8 cellular contexts compared by ENCODE assay signal in genomic region chr2:74653985-74654882, GRCh38. TPM values are rescaled to one million over a fixed set of nuclear protein-coding genes. Genes with fewer than 3 reads are reported as not detected.
DNase-seq lines count a peak whose midpoint lies in the region; ATAC-seq, FAIRE-seq and TF ChIP-seq lines count a peak whose summit lies in the region.

TSS of gene SEMA4F (plus strand) at chr2:74654247. CDS start at chr2:74654377, 130 bp downstream.

- DNase-seq in GM12892 (ENCODE audit: insufficient read length) = peak; percentile 94
- peak; percentile 97 for DNase-seq in NCI-H1436 (lab: John Stamatoyannopoulos, UW)
- peak; percentile 91 for DNase-seq in T follicular helper cell (ENCODE audit: low read depth)
- peak; percentile 89 for DNase-seq in amniotic epithelial cell (ENCODE audit: low read depth)
- peak; percentile 95 to 97 for DNase-seq in heart right ventricle
- peak; percentile 98 for DNase-seq in posterior vena cava (ENCODE audit: low spot score)
- DNase-seq in upper lobe of right lung = peak; percentile 98

- FAIRE-seq in GM12892 (lab: Jason Lieb, UNC) = peak; percentile 95

- WGBS in heart right ventricle, 2 donors = 1% methylated on average over 67 to 79 of the region's 79 CpGs

- ATAC-seq in HG02840 (IDR thresholded peaks at IDR 0.05; ENCODE audit: low FRiP score, unreplicated experiment) (peak; percentile 99), heart right ventricle (peak; percentile 99 to 100 (median 100)), upper lobe of right lung (peak; percentile 99)

- peak within 1 kb of the TSS; percentile 21 to 89 (median 74) for H3K4me3 ChIP-seq in heart right ventricle
- peak within 1 kb of the TSS; percentile 69 for H3K4me3 ChIP-seq in upper lobe of right lung

- peaks cover 0 to 16% (median 5%) of the 10 kb centered on the region in 7 donors for H3K27me3 ChIP-seq in heart right ventricle
- H3K27me3 ChIP-seq in upper lobe of right lung = peaks cover 3% of the 10 kb centered on the region

- H3K36me3 ChIP-seq in heart right ventricle (peaks cover 0 to 19% (median 0%) of the 10 kb centered on the region in 9 donors), upper lobe of right lung (no peaks in the 10 kb centered on the region)

- H3K27ac ChIP-seq in heart right ventricle = peak within 1 kb of the TSS in 6 of 10 donors; percentile 8 to 79 (median 48)
- peak within 1 kb of the TSS; percentile 48 for H3K27ac ChIP-seq in upper lobe of right lung

- TF ChIP-seq CTCF in heart right ventricle (IDR thresholded peaks at IDR 0.05) (no peak), upper lobe of right lung (IDR thresholded peaks at IDR 0.05) (no peak)

- H3K4me1 ChIP-seq in heart right ventricle = peaks cover 0 to 16% (median 10%) of the 10 kb centered on the region in 9 donors
- H3K4me1 ChIP-seq in upper lobe of right lung = peaks cover 8% of the 10 kb centered on the region

- TF ChIP-seq POLR2A in GM12892 (IDR thresholded peaks at IDR 0.05; ENCODE audit: low read depth, low read length) = peak; percentile 31; the same call in 1 of the 2 replicates

- H3K9me3 ChIP-seq in heart right ventricle = no peaks in the 10 kb centered on the region
- no peaks in the 10 kb centered on the region for H3K9me3 ChIP-seq in upper lobe of right lung

- intact Hi-C loops in heart right ventricle (cut with DNase I) = no loop called here
- intact Hi-C loops in posterior vena cava (cut with DNase I) = no loop called here
- intact Hi-C loops in upper lobe of right lung (cut with DNase I) = no loop called here

RNA-seq across cellular contexts. Expression of gene SEMA4F, which starts in this region (rescaled TPM):
- 3.0 TPM for polyA plus RNA-seq in GM12892 (2012; ENCODE audit: missing spikeins)
- total RNA-seq in heart right ventricle (1 to 10 TPM; 1.5 to 5.1 (median 2.7) TPM), posterior vena cava (1 to 10 TPM; 3.2 to 3.9 TPM), upper lobe of right lung (9.0 TPM)
- polyA plus RNA-seq in heart right ventricle = 1 to 10 TPM; 1.1 to 1.2 TPM

Comparison
In these comparisons a context has a peak if more than half of its experiments do, and no peak if none do; other contexts are left out.
1. Peak in every context shown above with its lines: DNase-seq, ATAC-seq, H3K4me3 ChIP-seq and H3K27ac ChIP-seq.